6 cellular contexts compared by ENCODE assay signal in the genomic region with DNA sequence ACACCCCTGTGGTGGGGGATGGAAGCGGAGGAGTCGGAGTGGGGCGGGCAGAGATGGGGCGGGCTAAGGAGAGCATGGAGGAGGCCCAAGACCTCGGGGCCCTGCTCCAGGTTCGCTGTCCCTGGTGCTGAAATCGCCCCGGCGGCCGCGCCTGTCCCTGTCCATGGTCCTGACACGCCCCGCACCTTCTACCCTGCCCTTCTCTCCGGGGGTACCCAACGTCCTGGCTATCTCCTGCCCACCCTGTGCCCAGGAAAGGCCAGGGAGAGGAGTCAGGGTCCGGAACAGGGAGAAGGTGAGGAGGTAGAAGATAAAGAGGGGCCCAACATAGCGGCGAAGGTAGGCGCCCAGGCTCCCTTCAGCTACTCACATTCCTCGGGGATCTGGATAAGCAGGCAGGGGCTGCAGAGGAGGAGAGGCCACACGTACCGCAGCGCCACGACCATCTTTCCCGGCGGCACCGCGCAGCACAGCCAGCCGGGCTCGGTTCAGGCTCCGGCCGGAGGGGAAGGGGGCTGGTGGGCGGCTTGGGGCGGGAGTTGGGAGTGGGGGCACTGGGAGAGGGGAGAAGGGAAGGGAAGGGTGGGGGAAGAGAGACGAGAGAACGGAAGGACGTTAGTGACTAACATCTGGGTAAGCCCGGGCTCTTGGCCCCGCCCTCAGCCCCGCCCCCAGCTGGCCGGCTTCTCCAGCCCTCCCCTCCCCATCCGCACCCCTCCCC. TPM values are rescaled to one million over a fixed set of nuclear protein-coding genes. Genes with fewer than 3 reads are reported as not detected.
DNase-seq lines count a peak whose midpoint lies in the region; ATAC-seq and TF ChIP-seq lines count a peak whose summit lies in the region.

No MANE protein-coding gene starts in this region.

- no peaks in the 10 kb centered on the region for H4K20me1 ChIP-seq in H9 (ENCODE audit: control insufficient read depth, insufficient read depth, insufficient read length)

- no peak overlapping the region for H2BK15ac ChIP-seq in H9 (ENCODE audit: low read depth, low read length)

- peaks cover 27 to 57% of the 10 kb centered on the region in 2 experiments for H3K4me1 Mint-ChIP-seq in H9

- peaks cover 71 to 83% of the 10 kb centered on the region in 2 experiments for H3K9me3 Mint-ChIP-seq in H9

- H3T11ph ChIP-seq in H9 (ENCODE audit: low read length): no peak overlapping the region

- H2BK20ac ChIP-seq in H9 (ENCODE audit: low read depth, low read length, poor library complexity, severe bottlenecking): no peak overlapping the region

- H3K27ac Mint-ChIP-seq in H9: no peak overlapping the region

- H3K4me2 ChIP-seq in H9 (ENCODE audit: insufficient read depth, insufficient read length, low read length): peak overlapping the region; percentile 8

- H3K27me3 Mint-ChIP-seq in H9 (ENCODE audit: low read depth): peaks cover 18% of the 10 kb centered on the region

- no peak overlapping the region for H3K14ac ChIP-seq in H9 (ENCODE audit: insufficient read depth, low read length)

- H3K23ac ChIP-seq in H9 (ENCODE audit: insufficient read length, low read depth, low read length): no peak overlapping the region

- no peaks in the 10 kb centered on the region; the same call in none of the 2 replicates for H3K4me1 ChIP-seq in H9 (ENCODE audit: insufficient read depth, low read length)

- WGBS in H9 (ENCODE audit: extremely low coverage, insufficient read length, low lambda C conversion rate): no CpG with 5 or more reads among the region's 42 CpGs

- peaks cover 3% of the 10 kb centered on the region for H3K23me2 ChIP-seq in H9 (ENCODE audit: insufficient read length, low read depth, low read length, poor library complexity, severe bottlenecking)

- no peak overlapping the region for H3K4ac ChIP-seq in H9 (ENCODE audit: low read depth, low read length)

- peak overlapping the region in 1 of 2 experiments; percentile 60; a peak in 4 of 5 replicates for H3K4me3 Mint-ChIP-seq in H9

- H2AK5ac ChIP-seq in H9 (ENCODE audit: insufficient read length, low read length): no peak overlapping the region

- H2BK5ac ChIP-seq in H9 (ENCODE audit: insufficient read length, low read length): no peak overlapping the region

- ATAC-seq in HG03175 (IDR thresholded peaks at IDR 0.05; ENCODE audit: unreplicated experiment): no peak

- DNase-seq in H9 (peak; percentile 76), fibroblast of villous mesenchyme (ENCODE audit: low read depth) (peak; percentile 41), NCI-H1048 (lab: John Stamatoyannopoulos, UW) (no peak)
- peak; percentile 49 for DNase-seq in activated CD4-positive, alpha-beta T cell treated with anti-CD3 and anti-CD28 coated beads for 1 hour
- peak; percentile 46 for DNase-seq in stimulated activated CD4-positive, alpha-beta T cell treated with anti-CD3 and anti-CD28 coated beads, Interleukin-1b, Interleukin-23, amount 100 ng/mL, for 48 hours

- peaks cover 6 to 23% (median 13%) of the 10 kb centered on the region in 3 experiments; a peak in 6 of 7 replicates for H3K36me3 Mint-ChIP-seq in H9 (ENCODE audit: insufficient read depth in 1 of 3, low read depth in 3 of 3)

- H2BK12ac ChIP-seq in H9 (ENCODE audit: insufficient read length, low read depth, low read length): no peak overlapping the region

- H2BK120ac ChIP-seq in H9 (ENCODE audit: low read depth, low read length, poor library complexity, severe bottlenecking): no peak overlapping the region

- H2AFZ ChIP-seq in H9 (ENCODE audit: low read length): no peak overlapping the region

- no peak overlapping the region for H4K91ac ChIP-seq in H9 (ENCODE audit: insufficient read length, low read depth, low read length)

- H3K18ac ChIP-seq in H9 (ENCODE audit: insufficient read length, low read depth, low read length): no peak overlapping the region

- H3K27me3 ChIP-seq in H9 (ENCODE audit: insufficient read depth, low read length): no peaks in the 10 kb centered on the region

- H3K4me3 ChIP-seq in fibroblast of villous mesenchyme (ENCODE audit: low read depth, low read length): no peak overlapping the region

- no peaks in the 10 kb centered on the region for H3K79me1 ChIP-seq in H9 (ENCODE audit: insufficient read depth, low read depth, low read length, poor library complexity, severe bottlenecking)

- no peaks in the 10 kb centered on the region for H3K9me3 ChIP-seq in H9 (ENCODE audit: control insufficient read depth, low read depth, low read length)

- no peaks in the 10 kb centered on the region for H3K79me2 ChIP-seq in H9 (ENCODE audit: insufficient read depth, low read length)

- no peak overlapping the region for H3K56ac ChIP-seq in H9 (ENCODE audit: insufficient read length, low read depth, low read length)

- no peak overlapping the region for H3K27ac ChIP-seq in H9 (ENCODE audit: insufficient read length, low read depth, low read length)

- H4K8ac ChIP-seq in H9 (replicated peaks; ENCODE audit: insufficient read length, low read depth, low read length): no peak overlapping the region

- H3K9ac ChIP-seq in H9 (ENCODE audit: extremely low read depth, insufficient read length, low read length): no peak overlapping the region

- TF ChIP-seq CTCF in H9 (conservative IDR thresholded peaks at IDR 0.05) (0 out of 3 replicates have a peak, but pooled peaks have one; percentile 13), fibroblast of villous mesenchyme (IDR thresholded peaks at IDR 0.05; ENCODE audit: insufficient read depth, low read depth, low read length) (no peak)

- no peak overlapping the region for H4K5ac ChIP-seq in H9 (ENCODE audit: insufficient read length, low read depth, low read length)

RNA-seq across cellular contexts. Expression of a gene that starts 10.4 kb away (rescaled TPM):
- total RNA-seq in H9 (2021) (19.9 and 22.7 TPM in 2 replicates), fibroblast of villous mesenchyme (16.4 and 54.4 TPM in 2 replicates)

RNA-seq across cellular contexts. Expression of a gene that starts 28.9 kb away (rescaled TPM):
- total RNA-seq in H9 (2021): not detected in 2 replicates
- total RNA-seq in fibroblast of villous mesenchyme: under 0.01 TPM in 1 of 2 replicates, not detected in the other

RNA-seq across cellular contexts. Expression of a gene that starts 45.2 kb away (rescaled TPM):
- 110 and 118 TPM in 2 replicates for total RNA-seq in H9 (2021)
- total RNA-seq in fibroblast of villous mesenchyme: 0.32 and 0.43 TPM in 2 replicates

RNA-seq across cellular contexts. Expression of a gene that starts 50.5 kb away (rescaled TPM):
- total RNA-seq in H9 (2021) (37.8 and 40.6 TPM in 2 replicates), fibroblast of villous mesenchyme (3.0 and 5.2 TPM in 2 replicates)

RNA-seq across cellular contexts. Expression of a gene that starts 59.3 kb away (rescaled TPM):
- total RNA-seq in H9 (2021) (101 and 103 TPM in 2 replicates), fibroblast of villous mesenchyme (59.9 and 62.2 TPM in 2 replicates)

Comparison
In these comparisons a context has a peak if more than half of its experiments do, and no peak if none do; other contexts are left out.
1. RNA of a gene that starts 45.2 kb away (total RNA-seq): 110 to 118 TPM in H9; 0.32 to 0.43 TPM in fibroblast of villous mesenchyme; every median in the first group is over 10 times any median in the second.